1 cellular context compared by ENCODE assay signal in the genomic region with DNA sequence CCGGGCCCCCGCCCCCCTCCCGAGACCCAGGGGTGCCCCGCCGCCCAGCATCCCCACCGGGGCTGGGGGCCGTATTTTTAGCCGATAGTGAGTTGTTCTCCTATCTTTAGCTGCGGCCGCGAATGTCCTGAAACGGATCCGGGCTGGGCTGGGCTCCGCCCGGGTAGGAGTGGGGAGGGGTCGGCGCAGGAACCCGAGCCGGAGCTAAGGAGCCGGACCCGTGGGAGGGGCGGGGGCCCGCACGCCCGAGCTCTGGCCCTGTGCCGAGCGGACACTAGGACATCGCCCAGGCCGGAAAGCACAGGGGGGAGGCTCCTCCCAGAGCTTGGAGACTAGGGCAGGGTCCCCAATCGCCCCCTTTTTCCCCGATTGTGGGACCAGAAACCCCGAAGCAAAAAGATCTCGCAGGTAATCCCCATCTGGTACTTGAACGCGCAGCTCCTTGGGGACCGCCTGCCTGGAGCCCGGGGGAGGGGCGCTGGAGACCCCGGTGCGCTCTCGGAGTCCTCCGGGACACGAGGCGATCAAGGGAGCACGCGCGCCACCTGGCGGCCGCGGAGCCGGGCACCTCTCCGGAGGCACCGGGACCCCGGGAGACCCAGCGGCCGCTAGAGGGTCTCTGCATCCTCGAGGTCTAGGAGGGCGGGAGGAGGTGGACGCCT.
A peak's percentile ranks its signal among the peaks of the same experiment; 100 is the strongest.
TF ChIP-seq lines count a peak whose summit lies in the region.

No MANE protein-coding gene starts in this region.

TF ChIP-seq in A549, 52 proteins besides CTCF, POLR2A, EP300 and RAD21:
- TF ChIP-seq, protein P1, sequence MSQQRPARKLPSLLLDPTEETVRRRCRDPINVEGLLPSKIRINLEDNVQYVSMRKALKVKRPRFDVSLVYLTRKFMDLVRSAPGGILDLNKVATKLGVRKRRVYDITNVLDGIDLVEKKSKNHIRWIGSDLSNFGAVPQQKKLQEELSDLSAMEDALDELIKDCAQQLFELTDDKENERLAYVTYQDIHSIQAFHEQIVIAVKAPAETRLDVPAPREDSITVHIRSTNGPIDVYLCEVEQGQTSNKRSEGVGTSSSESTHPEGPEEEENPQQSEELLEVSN (IDR thresholded peaks at IDR 0.05; ENCODE audit: borderline replicate concordance, low read depth) = peak; percentile 63; the same call in 1 of the 2 replicates
- no peak for TF ChIP-seq TFCP2L1 (CRISPR knock-in tag; IDR thresholded peaks at IDR 0.05)
- no peak for TF ChIP-seq CBX2 (IDR thresholded peaks at IDR 0.05; ENCODE audit: borderline replicate concordance, low read depth)
- no peak for TF ChIP-seq NPAS2 (CRISPR knock-in tag; IDR thresholded peaks at IDR 0.05; ENCODE audit: borderline replicate concordance)
- no peak for TF ChIP-seq FOSL2 (IDR thresholded peaks at IDR 0.05)
- peak; percentile 21; the same call in 1 of the 2 replicates for TF ChIP-seq FOSL2 (CRISPR knock-in tag; IDR thresholded peaks at IDR 0.05)
- TF ChIP-seq MYC (IDR thresholded peaks at IDR 0.05; ENCODE audit: borderline replicate concordance, low read length) = peak; percentile 89
- 0 out of 2 replicates have a peak, but pooled peaks have one; percentile 7 for TF ChIP-seq PHF8 (IDR thresholded peaks at IDR 0.05; ENCODE audit: borderline replicate concordance, low read depth)
- TF ChIP-seq JUN (IDR thresholded peaks at IDR 0.05) = peak in 1 of 2 experiments; percentile 48; a peak in 2 of 5 replicates
- TF ChIP-seq HOXB13 (CRISPR knock-in tag; IDR thresholded peaks at IDR 0.05; ENCODE audit: low read depth) = no peak
- TF ChIP-seq, protein P2, sequence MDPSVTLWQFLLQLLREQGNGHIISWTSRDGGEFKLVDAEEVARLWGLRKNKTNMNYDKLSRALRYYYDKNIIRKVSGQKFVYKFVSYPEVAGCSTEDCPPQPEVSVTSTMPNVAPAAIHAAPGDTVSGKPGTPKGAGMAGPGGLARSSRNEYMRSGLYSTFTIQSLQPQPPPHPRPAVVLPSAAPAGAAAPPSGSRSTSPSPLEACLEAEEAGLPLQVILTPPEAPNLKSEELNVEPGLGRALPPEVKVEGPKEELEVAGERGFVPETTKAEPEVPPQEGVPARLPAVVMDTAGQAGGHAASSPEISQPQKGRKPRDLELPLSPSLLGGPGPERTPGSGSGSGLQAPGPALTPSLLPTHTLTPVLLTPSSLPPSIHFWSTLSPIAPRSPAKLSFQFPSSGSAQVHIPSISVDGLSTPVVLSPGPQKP (IDR thresholded peaks at IDR 0.05; ENCODE audit: low read depth, low read length) = no peak
- TF ChIP-seq ESRRA (IDR thresholded peaks at IDR 0.05; ENCODE audit: borderline replicate concordance, low read length) = no peak
- TF ChIP-seq ZSCAN20 (CRISPR knock-in tag; IDR thresholded peaks at IDR 0.05) = no peak
- TF ChIP-seq KDM5A (IDR thresholded peaks at IDR 0.05) = no peak
- peak; percentile 89 for TF ChIP-seq MAX (IDR thresholded peaks at IDR 0.05)
- TF ChIP-seq, protein P3, sequence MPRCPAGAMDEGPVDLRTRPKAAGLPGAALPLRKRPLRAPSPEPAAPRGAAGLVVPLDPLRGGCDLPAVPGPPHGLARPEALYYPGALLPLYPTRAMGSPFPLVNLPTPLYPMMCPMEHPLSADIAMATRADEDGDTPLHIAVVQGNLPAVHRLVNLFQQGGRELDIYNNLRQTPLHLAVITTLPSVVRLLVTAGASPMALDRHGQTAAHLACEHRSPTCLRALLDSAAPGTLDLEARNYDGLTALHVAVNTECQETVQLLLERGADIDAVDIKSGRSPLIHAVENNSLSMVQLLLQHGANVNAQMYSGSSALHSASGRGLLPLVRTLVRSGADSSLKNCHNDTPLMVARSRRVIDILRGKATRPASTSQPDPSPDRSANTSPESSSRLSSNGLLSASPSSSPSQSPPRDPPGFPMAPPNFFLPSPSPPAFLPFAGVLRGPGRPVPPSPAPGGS (IDR thresholded peaks at IDR 0.05) = 0 out of 3 replicates have a peak, but pooled peaks have one; percentile 36
- TF ChIP-seq HOXB5 (CRISPR knock-in tag; IDR thresholded peaks at IDR 0.05) = no peak
- TF ChIP-seq GATA3 (IDR thresholded peaks at IDR 0.05; ENCODE audit: borderline replicate concordance) = no peak
- no peak for TF ChIP-seq CBX8 (IDR thresholded peaks at IDR 0.05)
- no peak; the same call in 1 of the 2 replicates for TF ChIP-seq FOSB (CRISPR knock-in tag; IDR thresholded peaks at IDR 0.05)
- no peak for TF ChIP-seq HMGXB4 (CRISPR knock-in tag; IDR thresholded peaks at IDR 0.05; ENCODE audit: borderline replicate concordance)
- peak; percentile 99 for TF ChIP-seq SMC3 (IDR thresholded peaks at IDR 0.05)
